In the genomic region with DNA sequence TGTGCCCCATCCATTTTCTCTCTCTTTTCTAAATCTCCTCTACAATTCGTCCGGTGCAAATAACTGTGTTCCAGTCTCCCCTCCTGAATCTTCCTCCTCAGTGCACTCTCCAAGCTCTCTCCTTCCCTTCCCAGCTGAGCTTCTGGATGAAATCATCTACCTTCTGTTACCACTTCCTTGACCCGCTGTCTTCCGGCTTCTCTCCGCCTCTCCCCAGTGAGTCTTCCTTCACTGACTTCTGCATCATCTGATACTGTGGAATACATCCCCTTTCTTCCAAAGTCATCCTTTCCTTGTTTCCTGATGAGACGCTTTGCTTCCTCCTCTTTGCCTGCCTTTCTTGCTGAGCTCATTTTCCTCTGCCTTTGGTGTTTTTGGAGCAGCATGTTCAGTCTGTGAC, we compare ENCODE assay signal across 9 cellular contexts.
"Had no signal": no experiment of that assay in that cellular context is flagged by ENCODE, and none has a peak within 500 bp of the region (broad histone marks: within the 10 kb centered on the region; RNA-seq: fewer than 3 reads in every experiment).

No MANE protein-coding gene starts in this region.

- H3K36me3 Mint-ChIP-seq: IgD-negative memory B cell had no signal

- H3K9me3 ChIP-seq: HAP-1 had no signal

- H3K4me1 Mint-ChIP-seq: IgD-negative memory B cell had no signal

- H3K4me3 Mint-ChIP-seq: IgD-negative memory B cell had no signal

- ATAC-seq: HCT116, HepG2 had no signal

- H3K36me3 ChIP-seq: HAP-1 had no signal

- H3K27ac ChIP-seq: GM23248, KMS-11 had no signal

- H3K4me2 ChIP-seq: KMS-11 had no signal

- DNase-seq: GM23248, GOT3, H7, KBM-7 had no signal

- H3K4me1 ChIP-seq: HAP-1 had no signal

- H3K4me3 ChIP-seq: GM23248, HAP-1 had no signal

- H3K27ac Mint-ChIP-seq: IgD-negative memory B cell had no signal

- H2AFZ ChIP-seq: GM23248 had no signal
